Comparison of ENCODE assay signal across 16 cellular contexts in genomic region chr9:20022410-20022809, GRCh38.
A peak's percentile ranks its signal among the peaks of the same experiment; 100 is the strongest.
DNase-seq lines count a peak whose midpoint lies in the region; TF ChIP-seq lines count a peak whose summit lies in the region.
"Had no signal": no experiment of that assay in that cellular context is flagged by ENCODE, and none has a peak within 500 bp of the region (broad histone marks: within the 10 kb centered on the region; RNA-seq: fewer than 3 reads in every experiment).

No MANE protein-coding gene starts in this region.

- peaks cover 4% of the 10 kb centered on the region for H3K4me1 Mint-ChIP-seq in activated CD4-positive, alpha-beta T cell treated with anti-CD3 and anti-CD28 coated beads, Interleukin-2, amount 10 ng/mL, durations not matched to agents 24 days and 14 days
- peaks cover 24% of the 10 kb centered on the region for H3K4me1 Mint-ChIP-seq in type B pancreatic cell (ENCODE audit: unreplicated experiment)

- H3K4me3 ChIP-seq in fibroblast of lung (replicated peaks in 1 of 4; ENCODE audit: control extremely low read depth in 1 of 4, insufficient read depth in 1 of 4, low read depth in 3 of 4, low read length in 4 of 4): no peak overlapping the region
- H3K4me3 ChIP-seq: cardiac muscle cell, gastrocnemius medialis had no signal

- H3K36me3 ChIP-seq in fibroblast of lung (ENCODE audit: control insufficient read depth, insufficient read depth, low read length): no peaks in the 10 kb centered on the region
- H3K36me3 ChIP-seq: cardiac muscle cell, gastrocnemius medialis had no signal

- no peaks in the 10 kb centered on the region for H4K20me1 ChIP-seq in fibroblast of lung (ENCODE audit: control insufficient read depth, extremely low read depth, insufficient read depth, low read length)

- H3K27me3 Mint-ChIP-seq in activated CD4-positive, alpha-beta T cell treated with anti-CD3 and anti-CD28 coated beads, Interleukin-2, amount 10 ng/mL, durations not matched to agents 24 days and 14 days: peaks cover under 1% of the 10 kb centered on the region
- peaks cover 1% of the 10 kb centered on the region for H3K27me3 Mint-ChIP-seq in type B pancreatic cell

- H3K27ac ChIP-seq in fibroblast of lung (ENCODE audit: insufficient read depth, low read length): no peak overlapping the region
- H3K27ac ChIP-seq: cardiac muscle cell, gastrocnemius medialis had no signal

- DNase-seq in Daoy (ENCODE audit: low read depth) (peak; percentile 16), RKO (ENCODE audit: low spot score) (peak; percentile 80), fibroblast of lung (ENCODE audit: low read depth in 2 of 2) (peak; percentile 57 to 63), myocyte (ENCODE audit: low read depth) (peak; percentile 30), NOMO-1 treated with dmso at 0.1 percent for 144 hours (lab: John Stamatoyannopoulos, UW; ENCODE audit: unreplicated experiment) (no peak), type B pancreatic cell (ENCODE audit: extremely low spot score, unreplicated experiment) (no peak), COLO829 (ENCODE audit: low spot score) (no peak)
- DNase-seq in activated CD4-positive, alpha-beta T cell treated with anti-CD3 and anti-CD28 coated beads, Interleukin-2, amount 10 ng/mL, durations not matched to agents 24 days and 14 days: no peak
- DNase-seq: activated naive CD4-positive, alpha-beta T cell treated with anti-CD3 and anti-CD28 coated beads, Interleukin-2, amount 10 ng/mL, durations not matched to agents 7 days and 5 days; activated T-cell treated with anti-CD3 and anti-CD28 coated beads for 4 hours; COR-L47; gastrocnemius medialis; mammary epithelial cell; NCI-H146 had no signal

- no peak overlapping the region for H3K27ac Mint-ChIP-seq in activated CD4-positive, alpha-beta T cell treated with anti-CD3 and anti-CD28 coated beads, Interleukin-2, amount 10 ng/mL, durations not matched to agents 24 days and 14 days
- no peak overlapping the region for H3K27ac Mint-ChIP-seq in type B pancreatic cell
- H3K27ac Mint-ChIP-seq: activated naive CD4-positive, alpha-beta T cell treated with anti-CD3 and anti-CD28 coated beads, Interleukin-2, amount 10 ng/mL, durations not matched to agents 7 days and 5 days; natural killer cell treated with Interleukin-12 subunit alpha and Interleukin-12 subunit beta and Interleukin-15 and Interleukin-18, amount 100 ng/mL, for 72 hours had no signal

- no peak overlapping the region for H2AFZ ChIP-seq in fibroblast of lung (ENCODE audit: low read length)

- H3K9me3 ChIP-seq in fibroblast of lung (ENCODE audit: control insufficient read depth, insufficient read depth, low read depth, low read length): no peaks in the 10 kb centered on the region
- H3K9me3 ChIP-seq: gastrocnemius medialis had no signal

- H3K9me3 Mint-ChIP-seq in activated CD4-positive, alpha-beta T cell treated with anti-CD3 and anti-CD28 coated beads, Interleukin-2, amount 10 ng/mL, durations not matched to agents 24 days and 14 days: peaks cover 5% of the 10 kb centered on the region
- no peaks in the 10 kb centered on the region for H3K9me3 Mint-ChIP-seq in type B pancreatic cell
- H3K9me3 Mint-ChIP-seq: natural killer cell treated with Interleukin-12 subunit alpha and Interleukin-12 subunit beta and Interleukin-15 and Interleukin-18, amount 100 ng/mL, for 72 hours had no signal

- H3K27me3 ChIP-seq in fibroblast of lung (ENCODE audit: control insufficient read depth, insufficient read depth, low read length): no peaks in the 10 kb centered on the region
- H3K27me3 ChIP-seq: cardiac muscle cell, gastrocnemius medialis had no signal

- peaks cover 5% of the 10 kb centered on the region for H3K36me3 Mint-ChIP-seq in activated CD4-positive, alpha-beta T cell treated with anti-CD3 and anti-CD28 coated beads, Interleukin-2, amount 10 ng/mL, durations not matched to agents 24 days and 14 days (ENCODE audit: low read depth)
- H3K36me3 Mint-ChIP-seq in type B pancreatic cell: no peaks in the 10 kb centered on the region
- H3K36me3 Mint-ChIP-seq: natural killer cell treated with Interleukin-12 subunit alpha and Interleukin-12 subunit beta and Interleukin-15 and Interleukin-18, amount 100 ng/mL, for 72 hours had no signal

- TF ChIP-seq CTCF in fibroblast of lung (conservative IDR thresholded peaks at IDR 0.05 in 1 of 2, IDR thresholded peaks at IDR 0.05 in 1 of 2; ENCODE audit: low read depth in 1 of 2, low read length in 2 of 2): no peak
- no peak for TF ChIP-seq CTCF in type B pancreatic cell (conservative IDR thresholded peaks at IDR 0.05)

- H3K9ac ChIP-seq in fibroblast of lung (ENCODE audit: insufficient read depth, low read length): no peak overlapping the region

- no peak overlapping the region for H3K4me3 Mint-ChIP-seq in activated CD4-positive, alpha-beta T cell treated with anti-CD3 and anti-CD28 coated beads, Interleukin-2, amount 10 ng/mL, durations not matched to agents 24 days and 14 days
- H3K4me3 Mint-ChIP-seq in type B pancreatic cell: no peak overlapping the region
- H3K4me3 Mint-ChIP-seq: activated naive CD4-positive, alpha-beta T cell treated with anti-CD3 and anti-CD28 coated beads, Interleukin-2, amount 10 ng/mL, durations not matched to agents 7 days and 5 days; natural killer cell treated with Interleukin-12 subunit alpha and Interleukin-12 subunit beta and Interleukin-15 and Interleukin-18, amount 100 ng/mL, for 72 hours had no signal

- intact Hi-C loops in activated CD4-positive, alpha-beta T cell treated with anti-CD3 and anti-CD28 coated beads, Interleukin-2, amount 10 ng/mL, durations not matched to agents 24 days and 14 days (cut with micrococcal nuclease): no loop called here

- H3K4me2 ChIP-seq in fibroblast of lung (ENCODE audit: extremely low read depth, insufficient read depth, low read length): no peak overlapping the region

- H3K4me1 ChIP-seq in fibroblast of lung (ENCODE audit: control insufficient read depth, extremely low read depth, insufficient read depth, low read length): peaks cover 5% of the 10 kb centered on the region
- H3K4me1 ChIP-seq: gastrocnemius medialis had no signal

- H3K79me2 ChIP-seq in fibroblast of lung (ENCODE audit: control insufficient read depth, insufficient read depth, low read length): no peaks in the 10 kb centered on the region

Comparison
In these comparisons a context has a peak if more than half of its experiments do, and no peak if none do; other contexts are left out.
1. DNase-seq: peak in Daoy (single experiment), RKO (single experiment), fibroblast of lung (2 of 2) and myocyte (single experiment); none in NOMO-1 treated with dmso at 0.1 percent for 144 hours (single experiment), activated CD4-positive, alpha-beta T cell treated with anti-CD3 and anti-CD28 coated beads, Interleukin-2, amount 10 ng/mL, durations not matched to agents 24 days and 14 days (single experiment), type B pancreatic cell (single experiment) and COLO829 (single experiment).